In the genomic region with DNA sequence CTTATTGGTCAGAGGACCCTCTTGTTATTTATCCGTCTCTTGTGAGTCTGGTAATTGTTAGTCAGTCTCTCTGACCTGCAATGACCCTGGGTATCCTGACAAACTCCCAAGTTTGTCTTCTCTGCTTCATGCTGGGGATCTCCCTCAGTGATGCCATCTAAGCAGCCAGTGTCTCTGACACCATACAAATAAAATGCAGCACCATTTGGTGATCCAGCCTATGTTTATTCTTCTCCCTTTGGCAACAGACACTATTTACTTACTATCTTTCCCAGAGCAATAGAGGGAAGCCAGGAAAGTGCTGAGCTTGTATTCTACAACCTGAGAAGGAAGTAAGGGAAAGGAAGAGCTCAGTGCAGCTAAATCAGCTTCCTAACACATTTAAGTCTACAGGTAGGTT, we compare ENCODE assay signal across 13 cellular contexts. TPM values are rescaled to one million over a fixed set of nuclear protein-coding genes. Genes with fewer than 3 reads are reported as not detected.
DNase-seq lines count a peak whose midpoint lies in the region; ATAC-seq and TF ChIP-seq lines count a peak whose summit lies in the region.
"Had no signal": no experiment of that assay in that cellular context is flagged by ENCODE, and none has a peak within 500 bp of the region (broad histone marks: within the 10 kb centered on the region; RNA-seq: fewer than 3 reads in every experiment).

No MANE protein-coding gene starts in this region.

- H4K20me1 ChIP-seq in PC-3 (ENCODE audit: low read length) = no peaks in the 10 kb centered on the region

- POLR2A ChIA-PET in PC-3 (lab: Charles Lee; ENCODE audit: unreplicated experiment) = no interaction called here

- no peaks in the 10 kb centered on the region for H3K27me3 Mint-ChIP-seq in activated naive CD4-positive, alpha-beta T cell treated with anti-CD3 and anti-CD28 coated beads for 36 hours (ENCODE audit: low read depth)
- H3K27me3 Mint-ChIP-seq in activated naive CD4-positive, alpha-beta T cell treated with anti-CD3 and anti-CD28 coated beads, Interleukin-2, amount 10 ng/mL, durations not matched to agents 7 days and 5 days = no peaks in the 10 kb centered on the region
- H3K27me3 Mint-ChIP-seq: CD4-positive, alpha-beta memory T cell had no signal

- H3K27me3 ChIP-seq in PC-3 (ENCODE audit: low read length) = no peaks in the 10 kb centered on the region

- H3K4me1 Mint-ChIP-seq in activated naive CD4-positive, alpha-beta T cell treated with anti-CD3 and anti-CD28 coated beads for 36 hours (ENCODE audit: low read depth) = peaks cover 72% of the 10 kb centered on the region
- H3K4me1 Mint-ChIP-seq in activated naive CD4-positive, alpha-beta T cell treated with anti-CD3 and anti-CD28 coated beads, Interleukin-2, amount 10 ng/mL, durations not matched to agents 7 days and 5 days = peaks cover 57% of the 10 kb centered on the region
- H3K4me1 Mint-ChIP-seq in stimulated activated effector memory CD8-positive, alpha-beta T cell treated with anti-CD3 and anti-CD28 coated beads, Interleukin-12 subunit alpha, Interleukin-12 subunit beta, amount 100 ng/mL, for 72 hours = peaks cover 40% of the 10 kb centered on the region

- intact Hi-C loops in activated naive CD4-positive, alpha-beta T cell treated with anti-CD3 and anti-CD28 coated beads for 36 hours (cut with micrococcal nuclease) = loop anchor here (10.0 kb wide), 2 partner anchors 1022 to 1598 kb away; a partner anchor contains a TSS
- intact Hi-C loops in PC-3 (cut with micrococcal nuclease) = loop anchor here (1.0 kb wide), 1 partner anchor 30 kb away; no protein-coding TSS in a partner anchor

- H3K9me2 ChIP-seq in PC-3 (replicated peaks; ENCODE audit: low read length) = no peaks in the 10 kb centered on the region

- H3K4me2 ChIP-seq in PC-3 (ENCODE audit: low read length) = no peak overlapping the region

- H3K9ac ChIP-seq in PC-3 (ENCODE audit: low read length) = no peak overlapping the region

- peak; percentile 27 for DNase-seq in activated naive CD4-positive, alpha-beta T cell treated with anti-CD3 and anti-CD28 coated beads for 36 hours
- DNase-seq in activated naive CD4-positive, alpha-beta T cell treated with anti-CD3 and anti-CD28 coated beads, Interleukin-2, amount 10 ng/mL, durations not matched to agents 7 days and 5 days = no peak
- DNase-seq in PC-3 (peak; percentile 77), D341Med (ENCODE audit: low spot score) (no peak), NCI-H146 (lab: John Stamatoyannopoulos, UW) (no peak), anterior cingulate cortex (lab: John Stamatoyannopoulos, UW) (no peak)
- no peak for DNase-seq in stimulated activated effector memory CD8-positive, alpha-beta T cell treated with anti-CD3 and anti-CD28 coated beads, Interleukin-12 subunit alpha, Interleukin-12 subunit beta, amount 100 ng/mL, for 72 hours (ENCODE audit: low spot score in 2 of 2)
- DNase-seq: CD4-positive, alpha-beta memory T cell; H7; NCI-H2107; stimulated activated naive CD4-positive, alpha-beta T cell treated with Interleukin-2 at 50 U/mL for 16 hours had no signal

- peaks cover 6% of the 10 kb centered on the region for H3K9me3 Mint-ChIP-seq in activated naive CD4-positive, alpha-beta T cell treated with anti-CD3 and anti-CD28 coated beads for 36 hours
- H3K9me3 Mint-ChIP-seq in activated naive CD4-positive, alpha-beta T cell treated with anti-CD3 and anti-CD28 coated beads, Interleukin-2, amount 10 ng/mL, durations not matched to agents 7 days and 5 days = peaks cover 15% of the 10 kb centered on the region
- peaks cover 7% of the 10 kb centered on the region for H3K9me3 Mint-ChIP-seq in stimulated activated effector memory CD8-positive, alpha-beta T cell treated with anti-CD3 and anti-CD28 coated beads, Interleukin-12 subunit alpha, Interleukin-12 subunit beta, amount 100 ng/mL, for 72 hours

- H3K79me2 ChIP-seq in PC-3 (ENCODE audit: low read length) = no peaks in the 10 kb centered on the region; the same call in 1 of the 2 replicates

- H3K36me3 ChIP-seq in PC-3 (ENCODE audit: low read depth, low read length) = no peaks in the 10 kb centered on the region

- peak overlapping the region; percentile 78 for H3K27ac Mint-ChIP-seq in activated naive CD4-positive, alpha-beta T cell treated with anti-CD3 and anti-CD28 coated beads for 36 hours
- no peak overlapping the region for H3K27ac Mint-ChIP-seq in activated naive CD4-positive, alpha-beta T cell treated with anti-CD3 and anti-CD28 coated beads, Interleukin-2, amount 10 ng/mL, durations not matched to agents 7 days and 5 days
- H3K27ac Mint-ChIP-seq in stimulated activated effector memory CD8-positive, alpha-beta T cell treated with anti-CD3 and anti-CD28 coated beads, Interleukin-12 subunit alpha, Interleukin-12 subunit beta, amount 100 ng/mL, for 72 hours = peak overlapping the region; percentile 56

- H3K9me3 ChIP-seq in PC-3 (ENCODE audit: low read length) = no peaks in the 10 kb centered on the region

- H3K4me3 ChIP-seq in PC-3 (ENCODE audit: low read length) = no peak overlapping the region
- H3K4me3 ChIP-seq: lung had no signal

- H3F3A ChIP-seq in PC-3 (ENCODE audit: low read length, unreplicated experiment) = no peaks in the 10 kb centered on the region

- CTCF ChIA-PET in activated naive CD4-positive, alpha-beta T cell treated with anti-CD3 and anti-CD28 coated beads for 36 hours (lab: Charles Lee) = no interaction called here
- CTCF ChIA-PET in activated naive CD4-positive, alpha-beta T cell treated with anti-CD3 and anti-CD28 coated beads, Interleukin-2, amount 10 ng/mL, durations not matched to agents 7 days and 5 days (lab: Charles Lee) = interaction anchor here (5.8 kb wide), 1 partner anchor 29 kb away, joined by 32 read pairs; no protein-coding TSS in a partner anchor
- CTCF ChIA-PET in PC-3 (lab: Charles Lee) = interaction anchor here (1.0 kb wide), 2 partner anchors 29 to 261 kb away, joined by 3 read pairs; no protein-coding TSS in a partner anchor

- peaks cover 14% of the 10 kb centered on the region for H3K36me3 Mint-ChIP-seq in activated naive CD4-positive, alpha-beta T cell treated with anti-CD3 and anti-CD28 coated beads for 36 hours (ENCODE audit: low read depth)
- peaks cover 21% of the 10 kb centered on the region for H3K36me3 Mint-ChIP-seq in activated naive CD4-positive, alpha-beta T cell treated with anti-CD3 and anti-CD28 coated beads, Interleukin-2, amount 10 ng/mL, durations not matched to agents 7 days and 5 days
- no peaks in the 10 kb centered on the region for H3K36me3 Mint-ChIP-seq in stimulated activated effector memory CD8-positive, alpha-beta T cell treated with anti-CD3 and anti-CD28 coated beads, Interleukin-12 subunit alpha, Interleukin-12 subunit beta, amount 100 ng/mL, for 72 hours
- H3K36me3 Mint-ChIP-seq: CD4-positive, alpha-beta memory T cell had no signal

- TF ChIP-seq CTCF in PC-3 (conservative IDR thresholded peaks at IDR 0.05; ENCODE audit: low read depth, low read length) = no peak

- peak overlapping the region; percentile 52 for H3K27ac ChIP-seq in PC-3 (ENCODE audit: low read length)

- BruUV-seq in PC-3 (replicated peaks; lab: Mats Ljungman, UMichigan) = no TSS peak

- no peak overlapping the region for H2AFZ ChIP-seq in PC-3 (ENCODE audit: low read length)

- peak overlapping the region; percentile 17 for H3K4me3 Mint-ChIP-seq in activated naive CD4-positive, alpha-beta T cell treated with anti-CD3 and anti-CD28 coated beads for 36 hours
- H3K4me3 Mint-ChIP-seq in activated naive CD4-positive, alpha-beta T cell treated with anti-CD3 and anti-CD28 coated beads, Interleukin-2, amount 10 ng/mL, durations not matched to agents 7 days and 5 days = no peak overlapping the region
- H3K4me3 Mint-ChIP-seq in stimulated activated effector memory CD8-positive, alpha-beta T cell treated with anti-CD3 and anti-CD28 coated beads, Interleukin-12 subunit alpha, Interleukin-12 subunit beta, amount 100 ng/mL, for 72 hours = no peak overlapping the region
- H3K4me3 Mint-ChIP-seq: CD4-positive, alpha-beta memory T cell had no signal

- H3K4me1 ChIP-seq in PC-3 (ENCODE audit: insufficient read depth, low read length) = peaks cover 16% of the 10 kb centered on the region

- ATAC-seq in PC-3 (peak; percentile 97), esophagus mucosa (peak; percentile 65)
- ATAC-seq in stimulated activated effector memory CD8-positive, alpha-beta T cell treated with anti-CD3 and anti-CD28 coated beads, Interleukin-12 subunit alpha, Interleukin-12 subunit beta, amount 100 ng/mL, for 72 hours = no peak

RNA-seq across cellular contexts. Expression of a gene that starts 15.9 kb away (rescaled TPM):
- 10 to 100 TPM; 64.6 to 69.5 TPM for total RNA-seq in activated naive CD4-positive, alpha-beta T cell treated with anti-CD3 and anti-CD28 coated beads for 36 hours
- total RNA-seq in PC-3 (2014; rRNA removed) (17.1 and 18.8 TPM in 2 replicates), esophagus mucosa (63.7 TPM)

Comparison
In these comparisons a context has a peak if more than half of its experiments do, and no peak if none do; other contexts are left out.
1. DNase-seq: peak in activated naive CD4-positive, alpha-beta T cell treated with anti-CD3 and anti-CD28 coated beads for 36 hours (single experiment) and PC-3 (single experiment); none in activated naive CD4-positive, alpha-beta T cell treated with anti-CD3 and anti-CD28 coated beads, Interleukin-2, amount 10 ng/mL, durations not matched to agents 7 days and 5 days (single experiment), stimulated activated effector memory CD8-positive, alpha-beta T cell treated with anti-CD3 and anti-CD28 coated beads, Interleukin-12 subunit alpha, Interleukin-12 subunit beta, amount 100 ng/mL, for 72 hours (0 of 2), D341Med (single experiment), NCI-H146 (single experiment) and anterior cingulate cortex (0 of 58).